ENCODE assay signal across 8 cellular contexts in the genomic region with DNA sequence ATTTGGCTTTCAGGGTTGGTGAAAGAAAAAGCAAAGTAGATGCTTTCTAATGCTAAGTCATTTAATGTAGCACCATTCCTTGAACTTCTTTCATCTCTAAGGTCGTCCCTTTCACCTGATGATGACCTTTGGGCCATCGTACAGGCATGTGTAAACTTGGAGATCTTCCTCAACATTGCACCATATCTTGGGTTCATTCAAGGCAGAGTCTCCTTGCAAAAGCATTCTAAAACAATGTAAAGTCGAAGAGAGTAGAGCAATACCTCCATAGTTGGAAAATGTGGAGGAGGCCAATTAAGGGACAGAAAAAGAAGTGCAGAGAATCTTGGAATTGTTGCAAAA. TPM values are rescaled to one million over a fixed set of nuclear protein-coding genes. Genes with fewer than 3 reads are reported as not detected.
A peak's percentile ranks its signal among the peaks of the same experiment; 100 is the strongest.
DNase-seq lines count a peak whose midpoint lies in the region; ATAC-seq and TF ChIP-seq lines count a peak whose summit lies in the region.

No MANE protein-coding gene starts in this region.

- no peak for TF ChIP-seq CTCF in testis (IDR thresholded peaks at IDR 0.05)

- H3K27me3 ChIP-seq in testis, result no peaks in the 10 kb centered on the region

- peak overlapping the region; percentile 72 to 89 for H3K4me3 ChIP-seq in testis

- CTCF ChIA-PET in activated CD4-positive, alpha-beta T cell treated with anti-CD3 and anti-CD28 coated beads for 36 hours (lab: Charles Lee), result interaction anchor here (0.8 to 5.3 kb wide), 7 partner anchors 10 to 201 kb away, joined by 3 to 34 read pairs (median 4); no protein-coding TSS in a partner anchor

- no peak for DNase-seq in activated CD4-positive, alpha-beta T cell treated with anti-CD3 and anti-CD28 coated beads for 36 hours
- DNase-seq in activated CD4-positive, alpha-beta T cell treated with anti-CD3 and anti-CD28 coated beads, Interleukin-2, amount 50 U/mL, for 4 hours, result no peak
- DNase-seq in left colon, result no peak
- DNase-seq in testis, result no peak
- DNase-seq in T1000 (lab: John Stamatoyannopoulos, UW), result no peak
- DNase-seq in central memory CD4-positive, alpha-beta T cell, result no peak

- H3K4me1 ChIP-seq in testis, result peaks cover 9% of the 10 kb centered on the region

- H3K4me1 Mint-ChIP-seq in activated CD4-positive, alpha-beta T cell treated with anti-CD3 and anti-CD28 coated beads for 36 hours, result peaks cover 25% of the 10 kb centered on the region

- POLR2A ChIA-PET in activated CD4-positive, alpha-beta T cell treated with anti-CD3 and anti-CD28 coated beads for 36 hours (lab: Charles Lee), result interaction anchor here (0.6 to 1.8 kb wide), 4 partner anchors 70 to 177 kb away, joined by 3 read pairs; partner anchors contain the start of gene LSG1

- no peaks in the 10 kb centered on the region for H3K36me3 ChIP-seq in testis (ENCODE audit: low read depth, missing control alignments)

- H3K9me3 ChIP-seq in testis, result no peaks in the 10 kb centered on the region

- 38 to 45% methylated on average over 3 of the region's 3 CpGs for WGBS in testis, 2 donors

- peak overlapping the region; percentile 97 for H3K27ac Mint-ChIP-seq in activated CD4-positive, alpha-beta T cell treated with anti-CD3 and anti-CD28 coated beads for 36 hours

- no peaks in the 10 kb centered on the region for H3K27me3 Mint-ChIP-seq in activated CD4-positive, alpha-beta T cell treated with anti-CD3 and anti-CD28 coated beads for 36 hours

- intact Hi-C loops in activated CD4-positive, alpha-beta T cell treated with anti-CD3 and anti-CD28 coated beads for 36 hours (cut with DNase I, micrococcal nuclease), result loop anchor here (1.0 to 5.0 kb wide), 4 partner anchors 64 to 958 kb away; partner anchors contain the start of genes ATP13A3 (in 1 of the 2) and PPP1R2 (in 1 of the 2)
- intact Hi-C loops in left colon (cut with DNase I, micrococcal nuclease) (no loop called here), testis (cut with DNase I; ENCODE audit: low total_unique reads) (no loop called here)

- H3K9me3 Mint-ChIP-seq in activated CD4-positive, alpha-beta T cell treated with anti-CD3 and anti-CD28 coated beads for 36 hours (ENCODE audit: low read depth), result peaks cover 5% of the 10 kb centered on the region

- peak overlapping the region; percentile 93 for H3K4me3 Mint-ChIP-seq in activated CD4-positive, alpha-beta T cell treated with anti-CD3 and anti-CD28 coated beads for 36 hours

- peak; percentile 2 for ATAC-seq in activated CD4-positive, alpha-beta T cell treated with anti-CD3 and anti-CD28 coated beads for 36 hours
- peak; percentile 39 for ATAC-seq in left colon
- ATAC-seq in GM19467 (IDR thresholded peaks at IDR 0.05; ENCODE audit: unreplicated experiment), result no peak

- H3K36me3 Mint-ChIP-seq in activated CD4-positive, alpha-beta T cell treated with anti-CD3 and anti-CD28 coated beads for 36 hours (ENCODE audit: low read depth), result peaks cover 18% of the 10 kb centered on the region

- H3K27ac ChIP-seq in angular gyrus (ENCODE audit: low read depth, low read length) (peak overlapping the region; percentile 90), testis (peak overlapping the region; percentile 90 to 95)

- no peak for TF ChIP-seq POLR2A in testis (IDR thresholded peaks at IDR 0.05)

RNA-seq across cellular contexts. Expression of gene TMEM44, which starts 48.8 kb away (rescaled TPM):
- total RNA-seq in activated CD4-positive, alpha-beta T cell treated with anti-CD3 and anti-CD28 coated beads for 36 hours, result 1 to 10 TPM; 3.7 to 4.7 TPM
- total RNA-seq in left colon, result 10 to 100 TPM; 46.1 to 68.2 TPM
- 10 to 100 TPM; 10.7 to 14.9 TPM for total RNA-seq in testis
- 6.8 TPM for polyA plus RNA-seq in testis (ENCODE audit: insufficient read depth, low read depth, low replicate concordance)

Comparison
In these comparisons a context has a peak if more than half of its experiments do, and no peak if none do; other contexts are left out.
1. intact Hi-C loops: an anchor here in activated CD4-positive, alpha-beta T cell treated with anti-CD3 and anti-CD28 coated beads for 36 hours (1.0 to 5.0 kb wide); none called in left colon and testis.